Comparison of ENCODE assay signal across 18 cellular contexts in genomic region chr3:141804778-141805639, GRCh38. TPM values are rescaled to one million over a fixed set of nuclear protein-coding genes. Genes with fewer than 3 reads are reported as not detected.
DNase-seq lines count a peak whose midpoint lies in the region; ATAC-seq, FAIRE-seq and TF ChIP-seq lines count a peak whose summit lies in the region.
"Had no signal": no experiment of that assay in that cellular context is flagged by ENCODE, and none has a peak within 500 bp of the region (broad histone marks: within the 10 kb centered on the region; RNA-seq: fewer than 3 reads in every experiment).

No MANE protein-coding gene starts in this region.

- H2AFZ ChIP-seq in HepG2 (ENCODE audit: low read length) (no peak overlapping the region), K562 (ENCODE audit: low read depth, low read length) (peak overlapping the region; percentile 79)

- POLR2A ChIA-PET in HepG2 (lab: Yijun Ruan, JAX) (no interaction called here), K562 (lab: Yijun Ruan, JAX) (interaction anchor here (0.7 kb wide), 1 partner anchor 9 kb away, joined by 3 read pairs; no protein-coding TSS in a partner anchor), GM10248 (lab: Yijun Ruan, JAX) (no interaction called here)

- no peaks in the 10 kb centered on the region for H3K79me1 ChIP-seq in mesendoderm (ENCODE audit: low read length)

- H3K4me3 Mint-ChIP-seq in stimulated activated effector memory CD8-positive, alpha-beta T cell treated with anti-CD3 and anti-CD28 coated beads, Interleukin-12 subunit alpha, Interleukin-12 subunit beta, amount 100 ng/mL, for 72 hours = no peak overlapping the region

- no peaks in the 10 kb centered on the region for H3K9me3 ChIP-seq in HepG2 (ENCODE audit: low read length)
- H3K9me3 ChIP-seq in right lobe of liver = no peaks in the 10 kb centered on the region
- no peaks in the 10 kb centered on the region; the same call in 1 of the 2 replicates for H3K9me3 ChIP-seq in K562 (replicated peaks; ENCODE audit: control insufficient read depth, insufficient read depth, low read depth, low read length)

- H3K36me3 ChIP-seq in HepG2 (replicated peaks in 1 of 2; ENCODE audit: control insufficient read depth in 1 of 2, insufficient read depth in 2 of 2, low read length in 2 of 2) (no peaks in the 10 kb centered on the region), right lobe of liver (no peaks in the 10 kb centered on the region), K562 (ENCODE audit: control insufficient read depth, insufficient read depth, low read length) (no peaks in the 10 kb centered on the region; the same call in 2 of the 3 replicates), mesendoderm (ENCODE audit: control insufficient read depth, insufficient read depth, low read length) (no peaks in the 10 kb centered on the region)
- H3K36me3 ChIP-seq: BLaER1 treated with 17β-estradiol and CSF1 and Interleukin-3, amounts not matched to agents 10 nM and 100 nM had no signal

- no peak overlapping the region for H3K23ac ChIP-seq in mesendoderm (ENCODE audit: low read length)

- no peak overlapping the region for H3K9ac ChIP-seq in HepG2 (ENCODE audit: insufficient read depth, low read depth, low read length)
- H3K9ac ChIP-seq in K562 (ENCODE audit: insufficient read depth in 1 of 2, low read depth in 2 of 2, low read length in 2 of 2) = peak overlapping the region in 1 of 2 experiments; percentile 49; a peak in 2 of 4 replicates
- no peak overlapping the region for H3K9ac ChIP-seq in mesendoderm (ENCODE audit: low read length)
- H3K9ac ChIP-seq: BLaER1 treated with 17β-estradiol and CSF1 and Interleukin-3, amounts not matched to agents 10 nM and 100 nM had no signal

- TF ChIP-seq CTCF in HepG2 (CRISPR knock-in tag; IDR thresholded peaks at IDR 0.05) = no peak
- no peak for TF ChIP-seq CTCF in right lobe of liver (IDR thresholded peaks at IDR 0.05)
- TF ChIP-seq CTCF in K562 (IDR thresholded peaks at IDR 0.05 in 2 of 3, conservative IDR thresholded peaks at IDR 0.05 in 1 of 3; ENCODE audit: insufficient read depth in 2 of 3, low read depth in 1 of 3, low read length in 3 of 3) = 0 out of 6 replicates have a peak, but pooled peaks of 1 of the 3 experiments have one; percentile 1
- TF ChIP-seq CTCF in GM10248 (IDR thresholded peaks at IDR 0.05; ENCODE audit: control extremely low read depth, extremely low read depth, low read depth, missing control alignments) = no peak

- no peak overlapping the region for H4K8ac ChIP-seq in mesendoderm (ENCODE audit: low read depth, low read length)

- H2BK5ac ChIP-seq in mesendoderm (ENCODE audit: low read length) = no peak overlapping the region

- no peak overlapping the region for H3K56ac ChIP-seq in mesendoderm (ENCODE audit: low read length)

- H4K20me1 ChIP-seq in HepG2 (ENCODE audit: insufficient read depth, low read length) (no peaks in the 10 kb centered on the region), K562 (replicated peaks; ENCODE audit: control insufficient read depth, insufficient read depth, low read length) (no peaks in the 10 kb centered on the region)
- H4K20me1 ChIP-seq: BLaER1 treated with 17β-estradiol and CSF1 and Interleukin-3, amounts not matched to agents 10 nM and 100 nM had no signal

- H3K4me1 ChIP-seq in HepG2 (ENCODE audit: insufficient read depth, low read length) = peaks cover 7% of the 10 kb centered on the region; the same call in 1 of the 2 replicates
- no peaks in the 10 kb centered on the region for H3K4me1 ChIP-seq in right lobe of liver
- peaks cover 20 to 39% of the 10 kb centered on the region in 2 experiments; a peak in 4 of 5 replicates for H3K4me1 ChIP-seq in K562 (replicated peaks in 1 of 2; ENCODE audit: control insufficient read depth in 2 of 2, insufficient read depth in 2 of 2, low read length in 2 of 2)
- H3K4me1 ChIP-seq in mesendoderm (ENCODE audit: control insufficient read depth, low read depth, low read length) = no peaks in the 10 kb centered on the region

- no peak for TF ChIP-seq POLR2A in HepG2 (IDR thresholded peaks at IDR 0.05; ENCODE audit: insufficient read depth in 1 of 2, low read depth in 2 of 2, low read length in 2 of 2)
- no peak for TF ChIP-seq POLR2A in right lobe of liver (IDR thresholded peaks at IDR 0.05)
- no peak for TF ChIP-seq POLR2A in K562 (conservative IDR thresholded peaks at IDR 0.05)

- no peak overlapping the region for H3K18ac ChIP-seq in mesendoderm (ENCODE audit: low read length)

- no TSS peak for BruUV-seq in HepG2 (replicated peaks; lab: Mats Ljungman, UMichigan)
- BruUV-seq in K562 (replicated peaks; lab: Mats Ljungman, UMichigan) = no TSS peak

- H2BK15ac ChIP-seq in mesendoderm (replicated peaks; ENCODE audit: low read depth) = no peak overlapping the region

- H3K27me3 ChIP-seq in HepG2 (ENCODE audit: control insufficient read depth in 1 of 2, insufficient read depth in 2 of 2, low read length in 2 of 2) = no peaks in the 10 kb centered on the region
- no peaks in the 10 kb centered on the region for H3K27me3 ChIP-seq in right lobe of liver
- no peaks in the 10 kb centered on the region; a peak in 1 of 5 replicates for H3K27me3 ChIP-seq in K562 (ENCODE audit: control insufficient read depth in 2 of 2, insufficient read depth in 2 of 2, low read length in 2 of 2)
- H3K27me3 ChIP-seq in mesendoderm (ENCODE audit: insufficient read depth, low read length, poor library complexity) = no peaks in the 10 kb centered on the region
- H3K27me3 ChIP-seq: BLaER1 treated with 17β-estradiol and CSF1 and Interleukin-3, amounts not matched to agents 10 nM and 100 nM had no signal

- no peak overlapping the region for H2AK5ac ChIP-seq in mesendoderm (ENCODE audit: low read length)

- H3K4me1 Mint-ChIP-seq in stimulated activated effector memory CD8-positive, alpha-beta T cell treated with anti-CD3 and anti-CD28 coated beads, Interleukin-12 subunit alpha, Interleukin-12 subunit beta, amount 100 ng/mL, for 72 hours = no peaks in the 10 kb centered on the region

- no peaks in the 10 kb centered on the region for H3K9me3 Mint-ChIP-seq in stimulated activated effector memory CD8-positive, alpha-beta T cell treated with anti-CD3 and anti-CD28 coated beads, Interleukin-12 subunit alpha, Interleukin-12 subunit beta, amount 100 ng/mL, for 72 hours

- no peak overlapping the region for H3K4ac ChIP-seq in mesendoderm (ENCODE audit: low read depth, low read length)

- no peak overlapping the region for H3K27ac ChIP-seq in HepG2 (ENCODE audit: extremely low read length, insufficient read depth, low read length)
- H3K27ac ChIP-seq in right lobe of liver = no peak overlapping the region
- H3K27ac ChIP-seq in K562 (ENCODE audit: extremely low read depth, low read depth, low read length) = peak overlapping the region; percentile 92
- no peak overlapping the region for H3K27ac ChIP-seq in mesendoderm (ENCODE audit: low read depth, low read length)
- H3K27ac ChIP-seq: BLaER1 treated with 17β-estradiol and CSF1 and Interleukin-3, amounts not matched to agents 10 nM and 100 nM had no signal

- no peak for ATAC-seq in HepG2
- no peak for ATAC-seq in right lobe of liver
- ATAC-seq in K562 = peak; percentile 90
- no peak for ATAC-seq in stimulated activated effector memory CD8-positive, alpha-beta T cell treated with anti-CD3 and anti-CD28 coated beads, Interleukin-12 subunit alpha, Interleukin-12 subunit beta, amount 100 ng/mL, for 72 hours

- no peak for TF ChIP-seq EP300 in HepG2 (IDR thresholded peaks at IDR 0.05; ENCODE audit: low read depth in 2 of 2, low read length in 2 of 2)
- TF ChIP-seq EP300 in HepG2 (CRISPR knock-in tag; IDR thresholded peaks at IDR 0.05; ENCODE audit: borderline replicate concordance) = no peak
- TF ChIP-seq EP300 in K562 (IDR thresholded peaks at IDR 0.05; ENCODE audit: low read length) = peak; percentile 98

- in situ Hi-C loops in HepG2 (cut with HindIII; ENCODE audit: extremely low pct_ligation_motif_present, low pct_unique_long_range_greater_than_20kb) = no loop called here
- in situ Hi-C loops in K562 (cut with MboI) = no loop called here

- H3K4me2 ChIP-seq in HepG2 (ENCODE audit: low read depth, low read length) = peak overlapping the region; percentile 7; the same call in 1 of the 2 replicates
- peak overlapping the region; percentile 75 for H3K4me2 ChIP-seq in K562 (ENCODE audit: insufficient read depth, low read length)
- no peak overlapping the region for H3K4me2 ChIP-seq in mesendoderm (ENCODE audit: low read length)
- H3K4me2 ChIP-seq: BLaER1 treated with 17β-estradiol and CSF1 and Interleukin-3, amounts not matched to agents 10 nM and 100 nM had no signal

- no peak overlapping the region for H4K5ac ChIP-seq in mesendoderm (ENCODE audit: low read length)

- no peaks in the 10 kb centered on the region for H3K79me2 ChIP-seq in HepG2 (ENCODE audit: insufficient read depth, low read length)
- H3K79me2 ChIP-seq in K562 (ENCODE audit: control insufficient read depth, insufficient read depth, low read length) = no peaks in the 10 kb centered on the region
- no peaks in the 10 kb centered on the region for H3K79me2 ChIP-seq in mesendoderm (ENCODE audit: control insufficient read depth, insufficient read depth, low read length)

- CTCF ChIA-PET in HepG2 (lab: Yijun Ruan, JAX; ENCODE audit: low intra/inter-chr PET ratio, low total read pairs) = no interaction called here
- CTCF ChIA-PET in K562 (lab: Yijun Ruan, JAX; ENCODE audit: low intra/inter-chr PET ratio) = no interaction called here
- CTCF ChIA-PET in GM10248 (lab: Yijun Ruan, JAX) = no interaction called here

- TF ChIP-seq RAD21 in HepG2 (CRISPR knock-in tag; IDR thresholded peaks at IDR 0.05) (no peak), K562 (CRISPR knock-in tag; conservative IDR thresholded peaks at IDR 0.05 in 1 of 2, IDR thresholded peaks at IDR 0.05 in 1 of 2) (no peak)

- peaks cover 5% of the 10 kb centered on the region for H3K9me1 ChIP-seq in K562 (ENCODE audit: control insufficient read depth, insufficient read depth, low read length)

- no peak overlapping the region for H3K27ac Mint-ChIP-seq in stimulated activated effector memory CD8-positive, alpha-beta T cell treated with anti-CD3 and anti-CD28 coated beads, Interleukin-12 subunit alpha, Interleukin-12 subunit beta, amount 100 ng/mL, for 72 hours

- FAIRE-seq in HepG2 (lab: Jason Lieb, UNC) = no peak
- FAIRE-seq in K562 (lab: Jason Lieb, UNC) = peak; percentile 96
- FAIRE-seq: RCC 7860 had no signal

- no peak overlapping the region for H3K4me3 ChIP-seq in HepG2 (replicated peaks in 1 of 3; ENCODE audit: insufficient read depth in 1 of 3, low read depth in 2 of 3, low read length in 3 of 3)
- no peak overlapping the region for H3K4me3 ChIP-seq in right lobe of liver
- H3K4me3 ChIP-seq in K562 = no peak overlapping the region
- no peak overlapping the region for H3K4me3 ChIP-seq in mesendoderm (ENCODE audit: low read length)
- H3K4me3 ChIP-seq: BLaER1 treated with 17β-estradiol and CSF1 and Interleukin-3, amounts not matched to agents 10 nM and 100 nM had no signal

- 38% methylated on average over 18 of the region's 18 CpGs for WGBS in HepG2 (ENCODE audit: low lambda C conversion rate)
- WGBS in right lobe of liver (ENCODE audit: insufficient coverage, low coverage, low lambda C conversion rate, missing lambda C conversion rate) = 86% methylated on average over 15 of the region's 18 CpGs
- 28% methylated on average over 18 of the region's 18 CpGs for WGBS in K562 (ENCODE audit: insufficient coverage, low coverage, missing lambda C conversion rate)
- WGBS in mesendoderm (ENCODE audit: extremely low coverage, insufficient coverage, low lambda C conversion rate) = 100% methylated on average over 4 of the region's 18 CpGs

- no peak for DNase-seq in HepG2 (ENCODE audit: low spot score)
- DNase-seq in right lobe of liver = no peak
- peak; percentile 80 to 90 (median 84) for DNase-seq in K562 (ENCODE audit: extremely low read depth in 1 of 4, low spot score in 3 of 4)
- peak; percentile 13 for DNase-seq in mesendoderm
- no peak for DNase-seq in GM10248 (ENCODE audit: extremely low spot score)
- DNase-seq in stimulated activated effector memory CD8-positive, alpha-beta T cell treated with anti-CD3 and anti-CD28 coated beads, Interleukin-12 subunit alpha, Interleukin-12 subunit beta, amount 100 ng/mL, for 72 hours (ENCODE audit: low spot score in 2 of 2) = no peak
- DNase-seq in NOMO-1 treated with dmso at 0.1 percent for 144 hours (lab: John Stamatoyannopoulos, UW; ENCODE audit: unreplicated experiment) = no peak
- DNase-seq in NAMALWA (ENCODE audit: low spot score) = no peak
- DNase-seq: DMS153, EL, Kasumi-1, NCI-H1930, NCI-H2171 treated with DMSO at 0.1 percent for 48 hours, NCI-H510A treated with DMSO at 0.1 percent for 48 hours, SIG-M5 had no signal

- no peak overlapping the region for H2BK120ac ChIP-seq in mesendoderm (ENCODE audit: low read depth, low read length)

- H3K36me3 Mint-ChIP-seq in stimulated activated effector memory CD8-positive, alpha-beta T cell treated with anti-CD3 and anti-CD28 coated beads, Interleukin-12 subunit alpha, Interleukin-12 subunit beta, amount 100 ng/mL, for 72 hours = no peaks in the 10 kb centered on the region

- intact Hi-C loops in HepG2 (cut with micrococcal nuclease; ENCODE audit: unreplicated experiment) (no loop called here), right lobe of liver (cut with DNase I) (no loop called here), K562 (cut with micrococcal nuclease) (loop anchor here (5.0 kb wide), 1 partner anchor 42 kb away; no protein-coding TSS in a partner anchor)

RNA-seq across cellular contexts. Expression of gene GRK7, which starts 41.8 kb away (rescaled TPM):
- not detected in 2 replicates for total RNA-seq in HepG2 (2016; rRNA removed; fragmentation: Illumina TruSeq; extraction: Trizol)
- total RNA-seq in HepG2 (2016; cell fraction: cytosol; rRNA removed; fragmentation: Illumina TruSeq; extraction: Trizol; ENCODE audit: low read depth) = not detected in 2 replicates
- not detected in 2 replicates for total RNA-seq in HepG2 (2016; cell fraction: insoluble cytoplasmic fraction; rRNA removed; fragmentation: Illumina TruSeq; extraction: Trizol)
- total RNA-seq in HepG2 (2016; cell fraction: membrane; rRNA removed; fragmentation: Illumina TruSeq; extraction: Trizol) = not detected in 2 replicates
- total RNA-seq in HepG2 (2016; cell fraction: nucleus; rRNA removed; fragmentation: Illumina TruSeq; extraction: Trizol) = not detected in 2 replicates
- not detected in 2 replicates for polyA plus RNA-seq in HepG2 (2011; rRNA removed)
- polyA plus RNA-seq in HepG2 (2011; cell fraction: cytosol; rRNA removed) = not detected in 2 replicates
- not detected in 2 replicates for polyA plus RNA-seq in HepG2 (2011; cell fraction: nucleus; rRNA removed)
- polyA plus RNA-seq in HepG2 (2012) = not detected in 2 replicates
- not detected in 2 replicates for polyA plus RNA-seq in HepG2 (2016; cell fraction: cytosol; fragmentation: Illumina TruSeq; extraction: Trizol; ENCODE audit: low read depth)
- not detected in 2 replicates for polyA plus RNA-seq in HepG2 (2016; cell fraction: insoluble cytoplasmic fraction; fragmentation: Illumina TruSeq; extraction: Trizol; ENCODE audit: low read depth)
- not detected in 2 replicates for polyA plus RNA-seq in HepG2 (2016; cell fraction: membrane; fragmentation: Illumina TruSeq; extraction: Trizol; ENCODE audit: low read depth)
- polyA plus RNA-seq in HepG2 (2016; cell fraction: nucleus; fragmentation: Illumina TruSeq; extraction: Trizol; ENCODE audit: insufficient read depth, low read depth) = not detected in 2 replicates
- 0.05 TPM in 1 of 2 replicates, not detected in the other for polyA minus RNA-seq in HepG2 (2011; rRNA and poly(A)+ RNA removed; ENCODE audit: low replicate concordance)
- not detected in 2 replicates for polyA minus RNA-seq in HepG2 (2011; cell fraction: cytosol; rRNA and poly(A)+ RNA removed)
- not detected in 2 replicates for polyA minus RNA-seq in HepG2 (2011; cell fraction: nucleus; rRNA and poly(A)+ RNA removed)
- total RNA-seq in right lobe of liver = under 1 TPM in 1 of 6 experiments, not detected in 5; 0.06 TPM
- not detected in 2 replicates for total RNA-seq in K562 (2011; cell fraction: chromatin; rRNA removed; ENCODE audit: low replicate concordance)
- total RNA-seq in K562 (2011; cell fraction: nucleolus; rRNA removed) = 0.17 TPM in 1 of 2 replicates, not detected in the other
- not detected in 2 replicates for total RNA-seq in K562 (2011; cell fraction: nucleoplasm; rRNA removed)
- total RNA-seq in K562 (2014; rRNA removed) = not detected in 2 replicates
- 0.04 TPM in 1 of 2 replicates, not detected in the other for total RNA-seq in K562 (2014; rRNA removed; fragmentation: Illumina TruSeq; extraction: Trizol)
- 0.08 TPM in 1 of 2 replicates, not detected in the other for total RNA-seq in K562 (2015; rRNA removed; fragmentation: Illumina TruSeq; extraction: Trizol)
- 0.04 TPM in 1 of 2 replicates, not detected in the other for total RNA-seq in K562 (2021)
- polyA plus RNA-seq in K562 (2011; rRNA removed) = not detected in 2 replicates
- not detected in 2 replicates for polyA plus RNA-seq in K562 (2011; cell fraction: cytosol; rRNA removed)
- polyA plus RNA-seq in K562 (2011; cell fraction: nucleus; rRNA removed) = 0.07 TPM in 1 of 2 replicates, not detected in the other
- polyA plus RNA-seq in K562 (2012) = 0.04 TPM in 1 of 2 replicates, not detected in the other
- 0.07 TPM in 1 of 2 replicates, not detected in the other for polyA plus RNA-seq in K562 (2014; fragmentation: Illumina TruSeq; extraction: Trizol)
- polyA plus RNA-seq in K562 (2014; fragmentation: Nextera tagmentation; extraction: Ambion mirVana) = under 1 TPM; 0.01 TPM
- 0.04 and 0.08 TPM in 2 replicates for polyA plus RNA-seq in K562 (2014; rRNA removed)
- polyA minus RNA-seq in K562 (2011; rRNA and poly(A)+ RNA removed) = 0.06 TPM in 1 of 2 replicates, not detected in the other
- not detected in 2 replicates for polyA minus RNA-seq in K562 (2011; cell fraction: cytosol; rRNA and poly(A)+ RNA removed)
- polyA minus RNA-seq in K562 (2011; cell fraction: nucleus; rRNA and poly(A)+ RNA removed) = not detected in 2 replicates
- not detected for polyA plus RNA-seq in mesendoderm (2013, experiment 1 of 2)
- 0.01 TPM for polyA plus RNA-seq in mesendoderm (2013, experiment 2 of 2)
- total RNA-seq: A172 had no signal

Comparison
In these comparisons a context has a peak if more than half of its experiments do, and no peak if none do; other contexts are left out.
1. DNase-seq: peak in K562 (4 of 4) and mesendoderm (single experiment); none in HepG2 (single experiment), right lobe of liver (0 of 3), GM10248 (single experiment), stimulated activated effector memory CD8-positive, alpha-beta T cell treated with anti-CD3 and anti-CD28 coated beads, Interleukin-12 subunit alpha, Interleukin-12 subunit beta, amount 100 ng/mL, for 72 hours (0 of 2), NOMO-1 treated with dmso at 0.1 percent for 144 hours (single experiment) and NAMALWA (single experiment).
2. Of the 241 proteins assayed by ChIP-seq in both HepG2 and K562: peak only in HepG2: none; only in K562: ADNP, ARHGAP35, ARID2, ARID3A, ARNT, ATF3 and 77 more; in both: none; in neither: 139; mixed calls (peak in some experiments, not most) for 19.